ENCODE assay signal across 38 cellular contexts in genomic region chr4:5569451-5569850, GRCh38.
"Had no signal": no experiment of that assay in that cellular context is flagged by ENCODE, and none has a peak within 500 bp of the region (broad histone marks: within the 10 kb centered on the region; RNA-seq: fewer than 3 reads in every experiment).

No MANE protein-coding gene starts in this region.

- H3K27ac ChIP-seq: adrenal gland, ascending aorta, body of pancreas, brain microvascular endothelial cell, breast epithelium, cardiac muscle cell had no signal

- H3K27me3 Mint-ChIP-seq: activated naive CD4-positive, alpha-beta T cell treated with anti-CD3 and anti-CD28 coated beads, Interleukin-2, amount 10 ng/mL, durations not matched to agents 7 days and 5 days; activated naive CD4-positive, alpha-beta T cell treated with anti-CD3 and anti-CD28 coated beads, Interleukin-2, amount 50 U/mL, for 24 hours; activated naive CD8-positive, alpha-beta T cell; activated naive CD8-positive, alpha-beta T cell treated with anti-CD3 and anti-CD28 coated beads, Interleukin-2, amount 10 ng/mL, durations not matched to agents 7 days and 5 days; activated naive CD8-positive, alpha-beta T cell treated with anti-CD3 and anti-CD28 coated beads, Interleukin-2, amount 50 U/mL, for 24 hours; activated T-cell treated with anti-CD3 and anti-CD28 coated beads, Interleukin-2, amount 50 U/mL, for 24 hours; activated T-helper 17 cell treated with anti-CD3 and anti-CD28 coated beads, Interleukin-2, amount 50 U/mL, for 72 hours; central memory CD8-positive, alpha-beta T cell had no signal

- H3K4me3 ChIP-seq: adrenal gland, ascending aorta, body of pancreas, breast epithelium, cardiac muscle cell had no signal

- H3K36me3 Mint-ChIP-seq: activated naive CD4-positive, alpha-beta T cell treated with anti-CD3 and anti-CD28 coated beads, Interleukin-2, amount 10 ng/mL, durations not matched to agents 7 days and 5 days; activated naive CD4-positive, alpha-beta T cell treated with anti-CD3 and anti-CD28 coated beads, Interleukin-2, amount 50 U/mL, for 24 hours; activated naive CD4-positive, alpha-beta T cell treated with anti-CD3 and anti-CD28 coated beads, Interleukin-2, amount 50 U/mL, for 72 hours; activated naive CD8-positive, alpha-beta T cell; activated naive CD8-positive, alpha-beta T cell treated with anti-CD3 and anti-CD28 coated beads for 36 hours; activated naive CD8-positive, alpha-beta T cell treated with anti-CD3 and anti-CD28 coated beads, Interleukin-2, amount 10 ng/mL, durations not matched to agents 7 days and 5 days; brain had no signal

- H3K27me3 ChIP-seq: adrenal gland, ascending aorta, body of pancreas, brain microvascular endothelial cell, breast epithelium, cardiac muscle cell had no signal

- H3K9me3 Mint-ChIP-seq: activated naive CD4-positive, alpha-beta T cell treated with anti-CD3 and anti-CD28 coated beads, Interleukin-2, amount 50 U/mL, for 24 hours; activated naive CD8-positive, alpha-beta T cell treated with anti-CD3 and anti-CD28 coated beads for 36 hours; activated naive CD8-positive, alpha-beta T cell treated with anti-CD3 and anti-CD28 coated beads, Interleukin-2, amount 10 ng/mL, durations not matched to agents 7 days and 5 days; activated naive CD8-positive, alpha-beta T cell treated with anti-CD3 and anti-CD28 coated beads, Interleukin-2, amount 50 U/mL, for 24 hours; activated T-cell treated with anti-CD3 and anti-CD28 coated beads, Interleukin-2, amount 50 U/mL, for 24 hours; activated T-cell treated with anti-CD3 and anti-CD28 coated beads, Interleukin-2, amount 50 U/mL, for 4 hours; activated T-helper 1 cell treated with anti-CD3 and anti-CD28 coated beads, Interleukin-12 subunit alpha, Interleukin-12 subunit beta, Interleukin-2, Interleukin-4 antibody, amounts not matched to agents 30 ng/mL and 10 ng/mL and 1 ng/mL, durations not matched to agents 14 hours and 24 hours and 36 hours; activated T-helper 17 cell treated with anti-CD3 and anti-CD28 coated beads, Interleukin-2, amount 50 U/mL, for 72 hours; brain; central memory CD8-positive, alpha-beta T cell had no signal

- H3K9me3 ChIP-seq: adrenal gland, ascending aorta, body of pancreas had no signal

- H3K4me1 Mint-ChIP-seq: activated naive CD4-positive, alpha-beta T cell treated with anti-CD3 and anti-CD28 coated beads, Interleukin-2, amount 10 ng/mL, durations not matched to agents 7 days and 5 days; activated naive CD4-positive, alpha-beta T cell treated with anti-CD3 and anti-CD28 coated beads, Interleukin-2, amount 50 U/mL, for 24 hours; activated naive CD8-positive, alpha-beta T cell treated with anti-CD3 and anti-CD28 coated beads for 36 hours; activated naive CD8-positive, alpha-beta T cell treated with anti-CD3 and anti-CD28 coated beads, Interleukin-2, amount 10 ng/mL, durations not matched to agents 7 days and 5 days; activated naive CD8-positive, alpha-beta T cell treated with anti-CD3 and anti-CD28 coated beads, Interleukin-2, amount 50 U/mL, for 24 hours; activated T-helper 17 cell treated with anti-CD3 and anti-CD28 coated beads, Interleukin-2, amount 50 U/mL, for 72 hours; brain had no signal

- DNase-seq: activated effector memory CD4-positive, alpha-beta T cell treated with anti-CD3 and anti-CD28 coated beads, Interleukin-2, amount 50 U/mL, for 16 hours; activated effector memory CD4-positive, alpha-beta T cell treated with Interleukin-2 at 50 U/mL for 16 hours; activated gamma-delta T cell; activated gamma-delta T cell treated with Interleukin-2 at 50 U/mL for 16 hours; activated naive CD4-positive, alpha-beta T cell; activated naive CD4-positive, alpha-beta T cell treated with anti-CD3 and anti-CD28 coated beads for 36 hours; activated naive CD4-positive, alpha-beta T cell treated with anti-CD3 and anti-CD28 coated beads, Interleukin-2, amount 10 ng/mL, durations not matched to agents 7 days and 5 days; activated naive CD4-positive, alpha-beta T cell treated with anti-CD3 and anti-CD28 coated beads, Interleukin-2, amount 50 U/mL, for 16 hours; activated naive CD4-positive, alpha-beta T cell treated with Interleukin-2 at 50 U/mL for 16 hours; activated naive CD8-positive, alpha-beta T cell treated with anti-CD3 and anti-CD28 coated beads for 36 hours; activated naive CD8-positive, alpha-beta T cell treated with anti-CD3 and anti-CD28 coated beads, Interleukin-2, amount 10 ng/mL, durations not matched to agents 7 days and 5 days; activated naive CD8-positive, alpha-beta T cell treated with anti-CD3 and anti-CD28 coated beads, Interleukin-2, amount 50 U/mL, for 24 hours; activated T-cell treated with anti-CD3 and anti-CD28 coated beads, Interleukin-2, amount 50 U/mL, for 1 hour; activated T-cell treated with anti-CD3 and anti-CD28 coated beads, Interleukin-2, amount 50 U/mL, for 24 hours; activated T-cell treated with anti-CD3 and anti-CD28 coated beads, Interleukin-2, amount 50 U/mL, for 4 hours; activated T-cell treated with anti-CD3 and anti-CD28 coated beads, Interleukin-2, amount 50 U/mL, for 48 hours; activated T-cell treated with anti-CD3 and anti-CD28 coated beads, Interleukin-2, amount 50 U/mL, for 72 hours; adrenal gland; amniotic stem cell; amygdala; anterior cingulate cortex; aorta; body of pancreas; brain microvascular endothelial cell; caudate nucleus; central memory CD4-positive, alpha-beta T cell; cerebellar nuclear complex had no signal

- H3K4me3 Mint-ChIP-seq: activated naive CD4-positive, alpha-beta T cell treated with anti-CD3 and anti-CD28 coated beads for 36 hours; activated naive CD4-positive, alpha-beta T cell treated with anti-CD3 and anti-CD28 coated beads, Interleukin-2, amount 10 ng/mL, durations not matched to agents 7 days and 5 days; activated naive CD4-positive, alpha-beta T cell treated with anti-CD3 and anti-CD28 coated beads, Interleukin-2, amount 50 U/mL, for 24 hours; activated naive CD8-positive, alpha-beta T cell; activated naive CD8-positive, alpha-beta T cell treated with anti-CD3 and anti-CD28 coated beads for 36 hours; activated naive CD8-positive, alpha-beta T cell treated with anti-CD3 and anti-CD28 coated beads, Interleukin-2, amount 10 ng/mL, durations not matched to agents 7 days and 5 days; activated naive CD8-positive, alpha-beta T cell treated with anti-CD3 and anti-CD28 coated beads, Interleukin-2, amount 50 U/mL, for 24 hours; activated T-cell treated with anti-CD3 and anti-CD28 coated beads, Interleukin-2, amount 50 U/mL, for 24 hours; activated T-cell treated with anti-CD3 and anti-CD28 coated beads, Interleukin-2, amount 50 U/mL, for 4 hours; activated T-cell treated with anti-CD3 and anti-CD28 coated beads, Interleukin-2, amount 50 U/mL, for 72 hours; activated T-helper 1 cell treated with anti-CD3 and anti-CD28 coated beads, Interleukin-12 subunit alpha, Interleukin-12 subunit beta, Interleukin-2, Interleukin-4 antibody, amounts not matched to agents 30 ng/mL and 10 ng/mL and 1 ng/mL, durations not matched to agents 14 hours and 24 hours and 36 hours; activated T-helper 17 cell treated with anti-CD3 and anti-CD28 coated beads, Interleukin-2, amount 50 U/mL, for 72 hours; brain; central memory CD8-positive, alpha-beta T cell had no signal

- H3K27ac Mint-ChIP-seq: activated naive CD4-positive, alpha-beta T cell treated with anti-CD3 and anti-CD28 coated beads for 36 hours; activated naive CD4-positive, alpha-beta T cell treated with anti-CD3 and anti-CD28 coated beads, Interleukin-2, amount 10 ng/mL, durations not matched to agents 7 days and 5 days; activated naive CD4-positive, alpha-beta T cell treated with anti-CD3 and anti-CD28 coated beads, Interleukin-2, amount 50 U/mL, for 72 hours; activated naive CD8-positive, alpha-beta T cell; activated naive CD8-positive, alpha-beta T cell treated with anti-CD3 and anti-CD28 coated beads for 36 hours; activated naive CD8-positive, alpha-beta T cell treated with anti-CD3 and anti-CD28 coated beads, Interleukin-2, amount 10 ng/mL, durations not matched to agents 7 days and 5 days; activated naive CD8-positive, alpha-beta T cell treated with anti-CD3 and anti-CD28 coated beads, Interleukin-2, amount 50 U/mL, for 24 hours; activated T-cell treated with anti-CD3 and anti-CD28 coated beads, Interleukin-2, amount 50 U/mL, for 24 hours; activated T-cell treated with anti-CD3 and anti-CD28 coated beads, Interleukin-2, amount 50 U/mL, for 72 hours; activated T-helper 1 cell treated with anti-CD3 and anti-CD28 coated beads, Interleukin-12 subunit alpha, Interleukin-12 subunit beta, Interleukin-2, Interleukin-4 antibody, amounts not matched to agents 30 ng/mL and 10 ng/mL and 1 ng/mL, durations not matched to agents 14 hours and 24 hours and 36 hours; activated T-helper 17 cell treated with anti-CD3 and anti-CD28 coated beads, Interleukin-2, amount 50 U/mL, for 72 hours; activated T-helper 2 cell treated with anti-CD3 and anti-CD28 coated beads, Interferon-gamma antibody, Interleukin-2, Interleukin-4, amounts not matched to agents 10 μg/mL and 5 μg/mL and 100 μg/mL, durations not matched to agents 14 hours and 24 hours and 36 hours had no signal

- ATAC-seq: activated naive CD4-positive, alpha-beta T cell treated with anti-CD3 and anti-CD28 coated beads, Interleukin-2, amount 50 U/mL, for 72 hours; activated naive CD8-positive, alpha-beta T cell treated with anti-CD3 and anti-CD28 coated beads, Interleukin-2, amount 50 U/mL, for 24 hours; activated T-cell treated with anti-CD3 and anti-CD28 coated beads, Interleukin-2, amount 50 U/mL, for 4 hours; activated T-cell treated with anti-CD3 and anti-CD28 coated beads, Interleukin-2, amount 50 U/mL, for 72 hours; activated T-helper 17 cell treated with anti-CD3 and anti-CD28 coated beads, Interleukin-2, amount 50 U/mL, for 72 hours; body of pancreas had no signal

- H3K4me1 ChIP-seq: adrenal gland, ascending aorta, body of pancreas had no signal

- H3K36me3 ChIP-seq: adrenal gland, cardiac muscle cell had no signal
